13 cellular contexts compared by ENCODE assay signal in the genomic region with DNA sequence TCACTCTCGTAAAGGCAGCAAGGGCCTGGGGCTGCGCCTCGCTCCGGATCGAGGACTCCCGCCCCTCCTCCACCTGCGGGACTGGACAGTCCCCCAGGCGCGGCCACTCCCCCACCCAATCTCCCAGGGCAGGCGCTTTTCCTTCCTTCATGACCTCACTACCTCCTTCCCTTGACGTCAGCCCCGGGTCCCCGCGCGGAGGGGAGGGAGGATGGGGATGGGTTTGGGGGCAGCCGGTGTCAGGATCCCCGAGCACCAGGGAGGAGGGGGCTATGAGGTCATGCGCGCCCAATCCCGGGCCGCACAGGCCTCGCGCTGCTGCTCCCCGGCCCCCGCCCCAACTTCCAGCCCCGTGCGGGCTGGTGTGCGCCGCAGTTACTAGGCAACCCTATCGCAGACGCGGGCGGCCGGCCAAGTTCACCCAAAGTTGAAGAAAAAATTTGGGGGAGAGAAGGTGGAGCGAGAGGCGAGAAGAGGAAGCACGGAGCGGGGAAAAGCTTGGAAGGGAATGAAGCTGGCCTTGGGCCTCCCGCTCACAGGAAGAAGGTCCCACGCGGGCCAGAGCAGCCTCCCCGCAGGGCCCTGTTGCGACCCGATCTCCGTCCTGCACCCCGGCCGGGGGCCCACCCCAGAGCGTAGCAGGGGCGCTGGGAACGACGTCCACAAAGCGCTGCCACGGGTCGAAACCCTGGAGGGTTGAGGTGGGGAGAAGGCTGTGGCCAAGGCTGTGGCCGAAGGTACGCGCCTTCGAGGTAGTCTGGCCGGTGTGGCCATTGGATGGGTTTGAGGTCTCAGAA. TPM values are rescaled to one million over a fixed set of nuclear protein-coding genes. Genes with fewer than 3 reads are reported as not detected.
DNase-seq lines count a peak whose midpoint lies in the region; ATAC-seq, FAIRE-seq and TF ChIP-seq lines count a peak whose summit lies in the region.
"Had no signal": no experiment of that assay in that cellular context is flagged by ENCODE, and none has a peak within 500 bp of the region (broad histone marks: within the 10 kb centered on the region; RNA-seq: fewer than 3 reads in every experiment).

No MANE protein-coding gene starts in this region.

- peaks cover 0 to 1% (median 0%) of the 10 kb centered on the region in 3 donors for H3K36me3 Mint-ChIP-seq in CD8-positive, alpha-beta memory T cell
- no peaks in the 10 kb centered on the region for H3K36me3 Mint-ChIP-seq in natural killer cell
- H3K36me3 Mint-ChIP-seq: CD8-positive, alpha-beta T cell had no signal

- no peaks in the 10 kb centered on the region for H3K4me1 ChIP-seq in CD8-positive, alpha-beta memory T cell (ENCODE audit: insufficient read depth, low read length)
- H3K4me1 ChIP-seq in ascending aorta: no peaks in the 10 kb centered on the region

- DNase-seq in CD8-positive, alpha-beta memory T cell: peak in 1 of 5 donors; percentile 6
- peak; percentile 23 for DNase-seq in NCI-H69 (lab: John Stamatoyannopoulos, UW)
- peak in 27 of 42 donors; percentile 7 to 54 (median 30) for DNase-seq in head of caudate nucleus
- DNase-seq in natural killer cell: no peak
- no peak for DNase-seq in NCI-H82 treated with DMSO at 0.1 percent for 48 hours (lab: John Stamatoyannopoulos, UW; ENCODE audit: unreplicated experiment)
- DNase-seq in ascending aorta (ENCODE audit: low spot score in 2 of 2): no peak
- DNase-seq in GM03348 (ENCODE audit: low spot score): no peak
- no peak for DNase-seq in HTR-8/SVneo (ENCODE audit: insufficient read length, low spot score)
- DNase-seq: CD8-positive, alpha-beta T cell; effector CD8-positive, alpha-beta T cell; NCI-H1436 had no signal

- H3K36me3 ChIP-seq in CD8-positive, alpha-beta memory T cell (ENCODE audit: insufficient read depth, low read length): no peaks in the 10 kb centered on the region
- no peaks in the 10 kb centered on the region for H3K36me3 ChIP-seq in ascending aorta

- H3K9me3 Mint-ChIP-seq in CD8-positive, alpha-beta memory T cell: peaks cover 0 to 7% (median 3%) of the 10 kb centered on the region in 5 donors
- H3K9me3 Mint-ChIP-seq in natural killer cell: no peaks in the 10 kb centered on the region
- H3K9me3 Mint-ChIP-seq: CD8-positive, alpha-beta T cell had no signal

- peaks cover 9% of the 10 kb centered on the region for H3K27me3 ChIP-seq in CD8-positive, alpha-beta memory T cell (ENCODE audit: insufficient read depth, low read length, poor library complexity, severe bottlenecking)
- H3K27me3 ChIP-seq in ascending aorta: peaks cover 7% of the 10 kb centered on the region

- no peak overlapping the region for H3K4me3 ChIP-seq in CD8-positive, alpha-beta memory T cell (ENCODE audit: low read length)
- no peak overlapping the region for H3K4me3 ChIP-seq in ascending aorta

- H3K4me1 Mint-ChIP-seq in CD8-positive, alpha-beta memory T cell: peaks cover 3 to 14% (median 8%) of the 10 kb centered on the region in 3 donors
- H3K4me1 Mint-ChIP-seq in natural killer cell: peaks cover 4 to 10% of the 10 kb centered on the region in 2 donors

- H3K27me3 Mint-ChIP-seq in CD8-positive, alpha-beta memory T cell: peaks cover 37 to 82% of the 10 kb centered on the region in 2 donors
- peaks cover 65 to 66% of the 10 kb centered on the region in 2 donors for H3K27me3 Mint-ChIP-seq in natural killer cell (ENCODE audit: low read depth in 2 of 2)

- peak in 2 of 3 donors; percentile 45 to 51 for ATAC-seq in natural killer cell
- ATAC-seq: CD8-positive, alpha-beta T cell had no signal

- peak overlapping the region; percentile 45 for H3K27ac ChIP-seq in CD8-positive, alpha-beta memory T cell (ENCODE audit: low read depth, low read length)
- no peak overlapping the region for H3K27ac ChIP-seq in ascending aorta

- CTCF ChIA-PET in CD8-positive, alpha-beta memory T cell (lab: Charles Lee): no interaction called here

- POLR2A ChIA-PET in CD8-positive, alpha-beta memory T cell (lab: Charles Lee): no interaction called here

- FAIRE-seq in HTR-8/SVneo (lab: Jason Lieb, UNC): no peak
- FAIRE-seq: islet of Langerhans, TTC549 had no signal

- no peak overlapping the region for H3K27ac Mint-ChIP-seq in CD8-positive, alpha-beta memory T cell
- no peak overlapping the region for H3K27ac Mint-ChIP-seq in natural killer cell
- H3K27ac Mint-ChIP-seq: CD8-positive, alpha-beta T cell had no signal

- intact Hi-C loops in head of caudate nucleus (cut with DNase I) (no loop called here), natural killer cell (cut with micrococcal nuclease) (no loop called here), ascending aorta (cut with DNase I) (no loop called here)

- TF ChIP-seq CTCF in natural killer cell (IDR thresholded peaks at IDR 0.05) (no peak), ascending aorta (IDR thresholded peaks at IDR 0.05) (no peak)

- H3K4me3 Mint-ChIP-seq in CD8-positive, alpha-beta memory T cell: peak overlapping the region in 1 of 7 donors; percentile 37
- H3K4me3 Mint-ChIP-seq in natural killer cell: no peak overlapping the region
- H3K4me3 Mint-ChIP-seq: CD8-positive, alpha-beta T cell had no signal

- no peaks in the 10 kb centered on the region for H3K9me3 ChIP-seq in CD8-positive, alpha-beta memory T cell (ENCODE audit: low read length)
- no peaks in the 10 kb centered on the region for H3K9me3 ChIP-seq in ascending aorta

RNA-seq across cellular contexts. Expression of a gene that starts 8.3 kb away (rescaled TPM):
- not detected for total RNA-seq in CD8-positive, alpha-beta memory T cell
- polyA plus RNA-seq in CD8-positive, alpha-beta memory T cell: not detected
- total RNA-seq in natural killer cell (not detected), ascending aorta (not detected)
- total RNA-seq: CD8-positive, alpha-beta T cell had no signal

Comparison
In these comparisons a context has a peak if more than half of its experiments do, and no peak if none do; other contexts are left out.
1. DNase-seq: peak in NCI-H69 (single experiment) and head of caudate nucleus (27 of 42); none in natural killer cell (single experiment), NCI-H82 treated with DMSO at 0.1 percent for 48 hours (single experiment), ascending aorta (0 of 2), GM03348 (single experiment) and HTR-8/SVneo (single experiment).